ENCODE assay signal across 10 cellular contexts in genomic region chr17:6303664-6304063, GRCh38.
DNase-seq lines count a peak whose midpoint lies in the region; ATAC-seq and TF ChIP-seq lines count a peak whose summit lies in the region.
"Had no signal": no experiment of that assay in that cellular context is flagged by ENCODE, and none has a peak within 500 bp of the region (broad histone marks: within the 10 kb centered on the region; RNA-seq: fewer than 3 reads in every experiment).

No MANE protein-coding gene starts in this region.

- no peaks in the 10 kb centered on the region for H3K36me3 Mint-ChIP-seq in activated CD8-positive, alpha-beta T cell treated with anti-CD3 and anti-CD28 coated beads, Interleukin-2, amount 10 ng/mL, durations not matched to agents 7 days and 5 days (ENCODE audit: low read depth)

- intact Hi-C loops in ascending aorta (cut with DNase I), result no loop called here

- no peak overlapping the region for H3K4me3 Mint-ChIP-seq in activated CD8-positive, alpha-beta T cell treated with anti-CD3 and anti-CD28 coated beads, Interleukin-2, amount 10 ng/mL, durations not matched to agents 7 days and 5 days

- POLR2A ChIA-PET in activated CD8-positive, alpha-beta T cell treated with anti-CD3 and anti-CD28 coated beads, Interleukin-2, amount 10 ng/mL, durations not matched to agents 7 days and 5 days (lab: Charles Lee), result no interaction called here

- H3K36me3 ChIP-seq in ascending aorta, result no peaks in the 10 kb centered on the region
- H3K36me3 ChIP-seq: right lobe of liver had no signal

- H3K9me3 Mint-ChIP-seq in activated CD8-positive, alpha-beta T cell treated with anti-CD3 and anti-CD28 coated beads, Interleukin-2, amount 10 ng/mL, durations not matched to agents 7 days and 5 days (ENCODE audit: insufficient read depth), result no peaks in the 10 kb centered on the region

- no peak overlapping the region for H3K27ac Mint-ChIP-seq in activated CD8-positive, alpha-beta T cell treated with anti-CD3 and anti-CD28 coated beads, Interleukin-2, amount 10 ng/mL, durations not matched to agents 7 days and 5 days

- CTCF ChIA-PET in activated CD8-positive, alpha-beta T cell treated with anti-CD3 and anti-CD28 coated beads, Interleukin-2, amount 10 ng/mL, durations not matched to agents 7 days and 5 days (lab: Charles Lee), result no interaction called here

- ATAC-seq in activated CD8-positive, alpha-beta T cell treated with anti-CD3 and anti-CD28 coated beads, Interleukin-2, amount 10 ng/mL, durations not matched to agents 7 days and 5 days, result no peak
- no peak for ATAC-seq in HG03196 (IDR thresholded peaks at IDR 0.05; ENCODE audit: unreplicated experiment)

- no peaks in the 10 kb centered on the region for H3K27me3 ChIP-seq in ascending aorta
- H3K27me3 ChIP-seq: right lobe of liver had no signal

- peak; percentile 25 for DNase-seq in EL
- DNase-seq in HT-29 (ENCODE audit: low spot score), result peak; percentile 15
- DNase-seq in activated CD8-positive, alpha-beta T cell treated with anti-CD3 and anti-CD28 coated beads, Interleukin-2, amount 10 ng/mL, durations not matched to agents 7 days and 5 days, result peak; percentile 50
- DNase-seq in kidney glomerular epithelial cell (lab: John Stamatoyannopoulos, UW), result peak; percentile 4
- DNase-seq in epidermal melanocyte (ENCODE audit: insufficient read length, low spot score), result no peak
- no peak for DNase-seq in NCI-H524 (lab: John Stamatoyannopoulos, UW)
- DNase-seq in ascending aorta (ENCODE audit: low spot score in 2 of 2), result no peak
- DNase-seq: NCI-H1105 treated with DMSO at 0.1 percent for 48 hours, right lobe of liver had no signal

- H3K9me3 ChIP-seq in ascending aorta, result no peaks in the 10 kb centered on the region
- H3K9me3 ChIP-seq: right lobe of liver had no signal

- TF ChIP-seq CTCF in ascending aorta (IDR thresholded peaks at IDR 0.05), result no peak

- H3K4me1 Mint-ChIP-seq in activated CD8-positive, alpha-beta T cell treated with anti-CD3 and anti-CD28 coated beads, Interleukin-2, amount 10 ng/mL, durations not matched to agents 7 days and 5 days (ENCODE audit: low read depth), result no peaks in the 10 kb centered on the region

- H3K27ac ChIP-seq in ascending aorta, result no peak overlapping the region
- H3K27ac ChIP-seq: right lobe of liver had no signal

- no peak overlapping the region for H3K4me3 ChIP-seq in ascending aorta
- H3K4me3 ChIP-seq: right lobe of liver had no signal

- no peaks in the 10 kb centered on the region for H3K4me1 ChIP-seq in ascending aorta
- H3K4me1 ChIP-seq: right lobe of liver had no signal

- H3K27me3 Mint-ChIP-seq in activated CD8-positive, alpha-beta T cell treated with anti-CD3 and anti-CD28 coated beads, Interleukin-2, amount 10 ng/mL, durations not matched to agents 7 days and 5 days (ENCODE audit: low read depth), result peaks cover 5% of the 10 kb centered on the region

Comparison
In these comparisons a context has a peak if more than half of its experiments do, and no peak if none do; other contexts are left out.
1. DNase-seq: peak in EL (single experiment), HT-29 (single experiment), activated CD8-positive, alpha-beta T cell treated with anti-CD3 and anti-CD28 coated beads, Interleukin-2, amount 10 ng/mL, durations not matched to agents 7 days and 5 days (single experiment) and kidney glomerular epithelial cell (single experiment); none in epidermal melanocyte (single experiment), NCI-H524 (0 of 2) and ascending aorta (0 of 2).